In the genomic region with DNA sequence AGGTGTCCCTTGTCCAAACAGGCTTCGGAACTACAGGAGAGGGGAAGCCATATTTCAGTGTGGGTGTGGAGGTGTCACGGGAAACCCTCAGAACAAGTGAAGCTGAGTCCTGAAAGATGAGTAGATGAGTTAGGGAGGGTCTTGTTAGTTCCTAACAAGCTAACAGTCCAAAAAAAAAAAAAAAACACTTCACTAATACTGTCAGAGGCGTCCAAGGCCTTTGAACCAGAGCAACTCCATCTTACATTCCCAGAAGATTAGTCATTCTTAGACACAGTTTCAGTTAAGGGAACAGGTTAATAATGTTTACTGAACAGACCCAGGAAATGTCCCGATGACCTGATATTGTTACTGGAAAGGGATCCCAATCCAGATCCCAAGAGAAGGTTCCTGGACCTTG, we compare ENCODE assay signal across 26 cellular contexts. TPM values are rescaled to one million over a fixed set of nuclear protein-coding genes. Genes with fewer than 3 reads are reported as not detected.
DNase-seq lines count a peak whose midpoint lies in the region; ATAC-seq and TF ChIP-seq lines count a peak whose summit lies in the region.
"Had no signal": no experiment of that assay in that cellular context is flagged by ENCODE, and none has a peak within 500 bp of the region (broad histone marks: within the 10 kb centered on the region; RNA-seq: fewer than 3 reads in every experiment).

No MANE protein-coding gene starts in this region.

- DNase-seq in HT1080 (ENCODE audit: low read depth) (peak; percentile 23), PC-3 (peak; percentile 12), kidney tubule cell (ENCODE audit: low spot score) (peak; percentile 33), lower leg skin (ENCODE audit: low spot score in 2 of 2) (no peak)
- DNase-seq: BE2C; Calu3; DMS79 treated with DMSO at 0.1 percent for 48 hours; GF-D8; GM23248; H7; MG63; NCI-H1105 treated with DMSO at 0.1 percent for 48 hours; NCI-H146; NCI-H2029; NCI-H446 treated with DMSO at 0.1 percent for 48 hours; NCI-H526; NCI-H82; NK-92 treated with Interleukin-12 subunit alpha and Interleukin-12 subunit beta, amount 100 ng/mL, for 24 hours; SHP77; T-cell had no signal

- H2AFZ ChIP-seq in PC-3 (ENCODE audit: low read length) = no peak overlapping the region
- H2AFZ ChIP-seq: GM23248 had no signal

- H3K36me3 Mint-ChIP-seq in stimulated activated memory B cell treated with anti-CD40 and anti-IgM and Interleukin-4, amounts not matched to agents 10 μg/mL and 1 μg/mL and 100 μg/mL, for 72 hours = no peaks in the 10 kb centered on the region
- H3K36me3 Mint-ChIP-seq: T-cell had no signal

- CTCF ChIA-PET in PC-3 (lab: Charles Lee) = interaction anchor here (0.6 kb wide), 1 partner anchor 190 kb away, joined by 7 read pairs; no protein-coding TSS in a partner anchor

- no peaks in the 10 kb centered on the region for H3K36me3 ChIP-seq in PC-3 (ENCODE audit: low read depth, low read length)
- H3K36me3 ChIP-seq: BE2C, MG63 had no signal

- intact Hi-C loops in PC-3 (cut with micrococcal nuclease) = no loop called here
- intact Hi-C loops in lower leg skin (cut with DNase I; ENCODE audit: low total_unique reads) = no loop called here

- POLR2A ChIA-PET in PC-3 (lab: Charles Lee; ENCODE audit: unreplicated experiment) = no interaction called here

- H3K9me2 ChIP-seq in PC-3 (replicated peaks; ENCODE audit: low read length) = no peaks in the 10 kb centered on the region

- WGBS in lower leg skin, 2 donors = 77 to 84% methylated on average over 4 of the region's 4 CpGs

- H3K4me3 ChIP-seq in PC-3 (ENCODE audit: low read length) = no peak overlapping the region
- no peak overlapping the region for H3K4me3 ChIP-seq in lower leg skin (ENCODE audit: low read depth, poor library complexity, severe bottlenecking)
- H3K4me3 ChIP-seq: GM23248, MG63 had no signal

- H3K9me3 Mint-ChIP-seq in stimulated activated memory B cell treated with anti-CD40 and anti-IgM and Interleukin-4, amounts not matched to agents 10 μg/mL and 1 μg/mL and 100 μg/mL, for 72 hours = peaks cover 8% of the 10 kb centered on the region

- H4K20me1 ChIP-seq in PC-3 (ENCODE audit: low read length) = no peaks in the 10 kb centered on the region

- no peaks in the 10 kb centered on the region for H3F3A ChIP-seq in PC-3 (ENCODE audit: low read length, unreplicated experiment)

- H3K27ac Mint-ChIP-seq in stimulated activated memory B cell treated with anti-CD40 and anti-IgM and Interleukin-4, amounts not matched to agents 10 μg/mL and 1 μg/mL and 100 μg/mL, for 72 hours = no peak overlapping the region
- H3K27ac Mint-ChIP-seq: T-cell had no signal

- no peaks in the 10 kb centered on the region for H3K4me1 Mint-ChIP-seq in stimulated activated memory B cell treated with anti-CD40 and anti-IgM and Interleukin-4, amounts not matched to agents 10 μg/mL and 1 μg/mL and 100 μg/mL, for 72 hours
- H3K4me1 Mint-ChIP-seq: T-cell had no signal

- no peak for TF ChIP-seq CTCF in PC-3 (conservative IDR thresholded peaks at IDR 0.05; ENCODE audit: low read depth, low read length)
- TF ChIP-seq CTCF in lower leg skin (IDR thresholded peaks at IDR 0.05) = no peak

- no peaks in the 10 kb centered on the region for H3K79me2 ChIP-seq in PC-3 (ENCODE audit: low read length)

- no peak overlapping the region for H3K4me2 ChIP-seq in PC-3 (ENCODE audit: low read length)

- no TSS peak for BruUV-seq in PC-3 (replicated peaks; lab: Mats Ljungman, UMichigan)

- H3K4me1 ChIP-seq in PC-3 (ENCODE audit: insufficient read depth, low read length) = no peaks in the 10 kb centered on the region
- H3K4me1 ChIP-seq: BE2C had no signal

- H3K27me3 Mint-ChIP-seq in stimulated activated memory B cell treated with anti-CD40 and anti-IgM and Interleukin-4, amounts not matched to agents 10 μg/mL and 1 μg/mL and 100 μg/mL, for 72 hours = no peaks in the 10 kb centered on the region

- H3K27ac ChIP-seq in PC-3 (ENCODE audit: low read length) = no peak overlapping the region
- H3K27ac ChIP-seq: GM23248, RWPE1 had no signal

- no peak overlapping the region for H3K4me3 Mint-ChIP-seq in stimulated activated memory B cell treated with anti-CD40 and anti-IgM and Interleukin-4, amounts not matched to agents 10 μg/mL and 1 μg/mL and 100 μg/mL, for 72 hours
- H3K4me3 Mint-ChIP-seq: CD14-positive monocyte, T-cell had no signal

- ATAC-seq in PC-3 (no peak), GM18867 (IDR thresholded peaks at IDR 0.05; ENCODE audit: unreplicated experiment) (no peak), HG03520 (IDR thresholded peaks at IDR 0.05; ENCODE audit: unreplicated experiment) (no peak)
- ATAC-seq in stimulated activated memory B cell treated with anti-CD40 and anti-IgM and Interleukin-4, amounts not matched to agents 10 μg/mL and 1 μg/mL and 100 μg/mL, for 72 hours = no peak
- ATAC-seq: T-cell had no signal

- no peak overlapping the region for H3K9ac ChIP-seq in PC-3 (ENCODE audit: low read length)
- H3K9ac ChIP-seq: GM23248 had no signal

- H3K9me3 ChIP-seq in PC-3 (ENCODE audit: low read length) = no peaks in the 10 kb centered on the region
- H3K9me3 ChIP-seq: BE2C had no signal

- no peak for TF ChIP-seq POLR2A in lower leg skin (IDR thresholded peaks at IDR 0.05)

- H3K27me3 ChIP-seq in PC-3 (ENCODE audit: low read length) = no peaks in the 10 kb centered on the region
- H3K27me3 ChIP-seq: BE2C, MG63 had no signal

RNA-seq across cellular contexts. Expression of a gene that starts 7.0 kb away (rescaled TPM):
- total RNA-seq in HT1080 (2014; rRNA removed; shearing (Covaris generic)) = 0.21 and 0.60 TPM in 2 replicates
- polyA plus RNA-seq in HT1080 (2015; cell fraction: cytosol; rRNA removed) = 0.03 TPM in 1 of 2 replicates, not detected in the other
- polyA plus RNA-seq in HT1080 (2015; cell fraction: nucleus; rRNA removed) = 0.10 and 0.51 TPM in 2 replicates
- total RNA-seq in PC-3 (2014; rRNA removed) (not detected in 2 replicates), lower leg skin (1 to 10 TPM; 1.9 to 6.3 (median 2.9) TPM)
- total RNA-seq: H7 had no signal

RNA-seq across cellular contexts. Expression of a gene that starts 55.9 kb away (rescaled TPM):
- total RNA-seq in HT1080 (2014; rRNA removed; shearing (Covaris generic)) = not detected in 2 replicates
- 0.02 and 0.09 TPM in 2 replicates for polyA plus RNA-seq in HT1080 (2015; cell fraction: cytosol; rRNA removed)
- not detected in 2 replicates for polyA plus RNA-seq in HT1080 (2015; cell fraction: nucleus; rRNA removed)
- total RNA-seq in PC-3 (2014; rRNA removed) (5.8 and 8.1 TPM in 2 replicates), lower leg skin (1 to 10 TPM in 2 of 4 donors, under 1 TPM in 2; 0.53 to 4.1 (median 1.3) TPM)
- total RNA-seq: GM23248, LHCN-M2 had no signal
- polyA plus RNA-seq: GM23248 had no signal

Comparison
In these comparisons a context has a peak if more than half of its experiments do, and no peak if none do; other contexts are left out.
1. DNase-seq: peak in HT1080 (single experiment), PC-3 (single experiment) and kidney tubule cell (single experiment); none in lower leg skin (0 of 2).